ENCODE assay signal across 13 cellular contexts in the genomic region with DNA sequence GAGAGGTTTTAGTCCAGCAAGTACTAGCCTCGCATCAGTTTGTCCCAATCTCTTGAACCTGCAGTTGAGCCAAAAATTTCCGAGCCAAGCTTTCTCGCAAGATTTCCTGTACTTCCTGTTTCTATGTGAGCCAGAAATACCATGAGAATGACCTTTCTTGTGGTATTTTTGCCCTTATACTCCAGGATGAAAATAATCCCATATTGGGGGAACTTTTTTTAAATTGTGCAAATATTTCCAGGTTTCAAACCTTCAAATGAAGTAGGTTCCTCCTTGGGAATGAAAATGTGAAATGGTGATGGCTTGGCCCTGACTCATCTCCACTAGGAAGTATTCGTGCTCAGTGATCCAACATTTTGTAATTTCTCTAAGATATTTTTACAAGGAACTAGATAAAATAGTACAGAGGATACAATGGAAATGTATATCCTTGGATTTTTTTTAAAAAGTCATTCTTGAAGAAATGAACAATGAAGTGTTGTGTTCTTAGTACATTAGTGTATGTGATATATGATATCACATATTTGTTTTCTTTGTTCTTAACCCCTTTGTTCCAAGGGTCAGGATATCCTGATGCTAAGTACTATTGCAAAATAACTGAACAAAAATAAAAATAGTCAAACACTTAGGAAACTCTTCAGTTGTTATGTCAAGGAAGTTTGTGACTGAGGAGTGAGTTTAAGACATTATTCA.
DNase-seq lines count a peak whose midpoint lies in the region; ATAC-seq lines count a peak whose summit lies in the region.
"Had no signal": no experiment of that assay in that cellular context is flagged by ENCODE, and none has a peak within 500 bp of the region (broad histone marks: within the 10 kb centered on the region; RNA-seq: fewer than 3 reads in every experiment).

No MANE protein-coding gene starts in this region.

- H3K36me3 ChIP-seq in skeletal muscle tissue (ENCODE audit: control insufficient read depth in 3 of 3, insufficient read depth in 3 of 3, low read length in 3 of 3): no peaks in the 10 kb centered on the region

- H3K9me3 ChIP-seq in skeletal muscle tissue (ENCODE audit: control insufficient read depth in 3 of 3, low read length in 3 of 3): no peaks in the 10 kb centered on the region

- H3K27me3 ChIP-seq in skeletal muscle tissue (ENCODE audit: control insufficient read depth in 3 of 3, insufficient read depth in 3 of 3, low read length in 3 of 3): no peaks in the 10 kb centered on the region

- no peak overlapping the region for H3K9ac ChIP-seq in skeletal muscle tissue (ENCODE audit: low read depth in 1 of 3, low read length in 3 of 3)

- DNase-seq in HT1080 (ENCODE audit: low read depth) (peak; percentile 56), amniotic epithelial cell (ENCODE audit: low read depth) (peak; percentile 78), glomerular endothelial cell (ENCODE audit: extremely low read depth, low read depth, low spot score) (peak; percentile 85), NCI-H2107 (lab: John Stamatoyannopoulos, UW) (no peak), DMS53 treated with DMSO at 0.1 percent for 48 hours (lab: John Stamatoyannopoulos, UW; ENCODE audit: unreplicated experiment) (no peak), RKO (ENCODE audit: low spot score) (no peak)
- DNase-seq: activated CD4-positive, alpha-beta T cell treated with anti-CD3 and anti-CD28 coated beads for 48 hours; activated gamma-delta T cell treated with Interleukin-2 at 50 U/mL for 16 hours; cortex of kidney; hypothalamus; MM.1S had no signal

- H3K4me3 ChIP-seq in skeletal muscle tissue (ENCODE audit: low read length in 3 of 3): no peak overlapping the region

- H3K27ac ChIP-seq in skeletal muscle tissue (ENCODE audit: low read depth, low read length): peak overlapping the region; percentile 48

- H3K4me1 ChIP-seq in skeletal muscle tissue (ENCODE audit: control insufficient read depth in 3 of 3, insufficient read depth in 3 of 3, low read length in 3 of 3): peaks cover 13 to 21% (median 18%) of the 10 kb centered on the region in 3 donors

- ATAC-seq in GM21619 (IDR thresholded peaks at IDR 0.05; ENCODE audit: unreplicated experiment): no peak

Comparison
In these comparisons a context has a peak if more than half of its experiments do, and no peak if none do; other contexts are left out.
1. DNase-seq: peak in HT1080 (single experiment), amniotic epithelial cell (single experiment) and glomerular endothelial cell (single experiment); none in NCI-H2107 (single experiment), DMS53 treated with DMSO at 0.1 percent for 48 hours (single experiment) and RKO (single experiment).